ENCODE assay signal across 11 cellular contexts in the genomic region with DNA sequence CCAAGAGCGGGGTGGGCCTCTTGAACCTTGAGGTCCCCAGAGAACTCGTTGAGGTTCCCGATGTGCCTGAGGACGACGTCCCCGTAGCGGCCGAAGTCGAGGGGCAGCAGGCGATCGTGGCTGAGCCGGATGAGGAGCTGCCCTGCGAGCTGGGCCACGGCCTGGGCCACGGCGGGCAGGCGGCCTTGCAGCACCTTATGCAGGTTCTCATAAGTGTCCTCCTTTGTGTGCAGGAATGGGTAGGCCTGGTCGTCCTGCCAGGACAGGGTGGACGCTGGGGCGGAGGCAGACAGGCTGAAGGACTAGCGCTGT. TPM values are rescaled to one million over a fixed set of nuclear protein-coding genes. Genes with fewer than 3 reads are reported as not detected.
A peak's percentile ranks its signal among the peaks of the same experiment; 100 is the strongest.
DNase-seq lines count a peak whose midpoint lies in the region; ATAC-seq and TF ChIP-seq lines count a peak whose summit lies in the region.
"Had no signal": no experiment of that assay in that cellular context is flagged by ENCODE, and none has a peak within 500 bp of the region (broad histone marks: within the 10 kb centered on the region; RNA-seq: fewer than 3 reads in every experiment).

No MANE protein-coding gene starts in this region.

- BruUV-seq in PC-9 (replicated peaks; lab: Mats Ljungman, UMichigan): no TSS peak

- peak overlapping the region; percentile 22 for H3K9ac ChIP-seq in iPS-18a (ENCODE audit: low read length)

- POLR2A ChIA-PET in PC-9 (lab: Charles Lee; ENCODE audit: unreplicated experiment): interaction anchor here (0.5 kb wide), 1 partner anchor 191 kb away, joined by 3 read pairs; no protein-coding TSS in a partner anchor

- peak overlapping the region; percentile 83 for H3K27ac Mint-ChIP-seq in activated naive CD4-positive, alpha-beta T cell treated with anti-CD3 and anti-CD28 coated beads, Interleukin-2, amount 10 ng/mL, durations not matched to agents 7 days and 5 days

- no peaks in the 10 kb centered on the region for H4K20me1 ChIP-seq in PC-9 (ENCODE audit: insufficient read depth)

- H3K9me3 ChIP-seq in PC-9 (ENCODE audit: insufficient read depth, low read depth): no peaks in the 10 kb centered on the region
- H3K9me3 ChIP-seq in iPS-18a (ENCODE audit: control insufficient read depth, low read depth, low read length): no peaks in the 10 kb centered on the region
- no peaks in the 10 kb centered on the region for H3K9me3 ChIP-seq in upper lobe of right lung

- peaks cover 16% of the 10 kb centered on the region for H3K27me3 Mint-ChIP-seq in activated naive CD4-positive, alpha-beta T cell treated with anti-CD3 and anti-CD28 coated beads, Interleukin-2, amount 10 ng/mL, durations not matched to agents 7 days and 5 days

- peaks cover 9% of the 10 kb centered on the region; the same call in 1 of the 2 replicates for H3K4me1 ChIP-seq in PC-9 (replicated peaks; ENCODE audit: insufficient read depth)
- peaks cover 3% of the 10 kb centered on the region for H3K4me1 ChIP-seq in iPS-18a (ENCODE audit: control insufficient read depth, low read depth, low read length)
- H3K4me1 ChIP-seq in upper lobe of right lung: peaks cover 9% of the 10 kb centered on the region

- H3K9me2 ChIP-seq in PC-9 (ENCODE audit: insufficient read depth): no peaks in the 10 kb centered on the region

- DNase-seq in activated naive CD4-positive, alpha-beta T cell treated with anti-CD3 and anti-CD28 coated beads, Interleukin-2, amount 10 ng/mL, durations not matched to agents 7 days and 5 days: no peak
- no peak for DNase-seq in activated naive CD4-positive, alpha-beta T cell treated with Interleukin-2 at 50 U/mL for 16 hours
- DNase-seq in PC-9 (no peak), upper lobe of right lung (no peak), NCI-H1048 (lab: John Stamatoyannopoulos, UW) (no peak), dermis blood vessel endothelial cell (no peak), NCI-H128 (lab: John Stamatoyannopoulos, UW; ENCODE audit: unreplicated experiment) (no peak)
- DNase-seq: NCI-H2171 had no signal

- peak overlapping the region; percentile 79 for H3K4me3 Mint-ChIP-seq in activated naive CD4-positive, alpha-beta T cell treated with anti-CD3 and anti-CD28 coated beads, Interleukin-2, amount 10 ng/mL, durations not matched to agents 7 days and 5 days

- TF ChIP-seq CTCF in PC-9 (conservative IDR thresholded peaks at IDR 0.05) (no peak), upper lobe of right lung (IDR thresholded peaks at IDR 0.05) (no peak)

- H2AFZ ChIP-seq in PC-9: no peak overlapping the region

- peaks cover 12% of the 10 kb centered on the region; the same call in 1 of the 2 replicates for H3F3A ChIP-seq in PC-9 (ENCODE audit: insufficient read depth, low read depth)

- H3K27ac ChIP-seq in PC-9: no peak overlapping the region
- H3K27ac ChIP-seq in iPS-18a (ENCODE audit: low read length): no peak overlapping the region
- H3K27ac ChIP-seq in upper lobe of right lung: peak overlapping the region; percentile 8
- H3K27ac ChIP-seq: cardiac muscle cell had no signal

- H3K27me3 ChIP-seq in PC-9 (ENCODE audit: insufficient read depth, low read depth): no peaks in the 10 kb centered on the region
- H3K27me3 ChIP-seq in iPS-18a (ENCODE audit: control insufficient read depth, insufficient read depth, low read length): peaks cover 23% of the 10 kb centered on the region
- no peaks in the 10 kb centered on the region for H3K27me3 ChIP-seq in upper lobe of right lung

- no peaks in the 10 kb centered on the region for H3K79me2 ChIP-seq in PC-9 (ENCODE audit: low read depth)

- H3K36me3 Mint-ChIP-seq in activated naive CD4-positive, alpha-beta T cell treated with anti-CD3 and anti-CD28 coated beads, Interleukin-2, amount 10 ng/mL, durations not matched to agents 7 days and 5 days: peaks cover 12% of the 10 kb centered on the region

- CTCF ChIA-PET in activated naive CD4-positive, alpha-beta T cell treated with anti-CD3 and anti-CD28 coated beads, Interleukin-2, amount 10 ng/mL, durations not matched to agents 7 days and 5 days (lab: Charles Lee): interaction anchor here (1.1 to 1.2 kb wide), 2 partner anchors 15 to 78 kb away, joined by 3 to 6 read pairs; partner anchors contain the start of genes MOSPD3 and POP7
- CTCF ChIA-PET in PC-9 (lab: Charles Lee): interaction anchor here (0.5 kb wide), 1 partner anchor 90 kb away, joined by 5 read pairs; no protein-coding TSS in a partner anchor

- H3K4me3 ChIP-seq in PC-9: no peak overlapping the region
- H3K4me3 ChIP-seq in iPS-18a (ENCODE audit: low read length): peak overlapping the region; percentile 53
- H3K4me3 ChIP-seq in upper lobe of right lung: no peak overlapping the region

- intact Hi-C loops in PC-9 (cut with micrococcal nuclease; ENCODE audit: unreplicated experiment) (loop anchor here (5.0 kb wide), 1 partner anchor 45 kb away; the partner anchor contains the start of gene GNB2), upper lobe of right lung (cut with DNase I) (no loop called here)

- H3K4me1 Mint-ChIP-seq in activated naive CD4-positive, alpha-beta T cell treated with anti-CD3 and anti-CD28 coated beads, Interleukin-2, amount 10 ng/mL, durations not matched to agents 7 days and 5 days: peaks cover 83% of the 10 kb centered on the region

- peak overlapping the region; percentile 94; the same call in 1 of the 2 replicates for H3K4me2 ChIP-seq in PC-9

- no peaks in the 10 kb centered on the region for H3K36me3 ChIP-seq in PC-9 (ENCODE audit: low read depth)
- H3K36me3 ChIP-seq in iPS-18a (ENCODE audit: control insufficient read depth, low read depth, low read length): no peaks in the 10 kb centered on the region
- H3K36me3 ChIP-seq in upper lobe of right lung: no peaks in the 10 kb centered on the region
- H3K36me3 ChIP-seq: cardiac muscle cell had no signal

- H3K9me3 Mint-ChIP-seq in activated naive CD4-positive, alpha-beta T cell treated with anti-CD3 and anti-CD28 coated beads, Interleukin-2, amount 10 ng/mL, durations not matched to agents 7 days and 5 days: no peaks in the 10 kb centered on the region

- ATAC-seq in upper lobe of right lung: no peak

RNA-seq across cellular contexts. Expression of gene TFR2, which starts 14.2 kb away (rescaled TPM):
- total RNA-seq in PC-9 (2021) (4.8 and 6.2 TPM in 2 replicates), upper lobe of right lung (0.41 TPM), dermis blood vessel endothelial cell (0.68 and 0.70 TPM in 2 replicates)

RNA-seq across cellular contexts. Expression of gene MOSPD3, which starts 14.9 kb away (rescaled TPM):
- total RNA-seq in PC-9 (2021): 38.1 and 38.8 TPM in 2 replicates
- total RNA-seq in upper lobe of right lung: 14.7 TPM
- 4.9 and 10.3 TPM in 2 replicates for total RNA-seq in dermis blood vessel endothelial cell

RNA-seq across cellular contexts. Expression of gene PCOLCE, which starts 25.0 kb away (rescaled TPM):
- 25.1 and 35.2 TPM in 2 replicates for total RNA-seq in PC-9 (2021)
- total RNA-seq in upper lobe of right lung: 57.2 TPM
- total RNA-seq in dermis blood vessel endothelial cell: 0.51 and 0.56 TPM in 2 replicates

RNA-seq across cellular contexts. Expression of gene ACTL6B, which starts 29.1 kb away (rescaled TPM):
- total RNA-seq in PC-9 (2021): not detected in 2 replicates
- not detected for total RNA-seq in upper lobe of right lung
- not detected in 2 replicates for total RNA-seq in dermis blood vessel endothelial cell
- total RNA-seq: cardiac muscle cell, omental fat pad had no signal

RNA-seq across cellular contexts. Expression of gene FBXO24, which starts 41.1 kb away (rescaled TPM):
- total RNA-seq in PC-9 (2021) (2.7 and 4.6 TPM in 2 replicates), upper lobe of right lung (1.4 TPM), dermis blood vessel endothelial cell (0.60 TPM in 1 of 2 replicates, not detected in the other)

Comparison
In these comparisons a context has a peak if more than half of its experiments do, and no peak if none do; other contexts are left out.
1. RNA of gene PCOLCE, which starts 25.0 kb away (total RNA-seq): 57.2 TPM in upper lobe of right lung (single experiment) and 25.1 to 35.2 TPM in PC-9; 0.51 to 0.56 TPM in dermis blood vessel endothelial cell; every median in the first group is over 10 times any median in the second.